9 cellular contexts compared by ENCODE assay signal in genomic region chr20:47354710-47355488, GRCh38. TPM values are rescaled to one million over a fixed set of nuclear protein-coding genes. Genes with fewer than 3 reads are reported as not detected.
A peak's percentile ranks its signal among the peaks of the same experiment; 100 is the strongest.
DNase-seq lines count a peak whose midpoint lies in the region; ATAC-seq and TF ChIP-seq lines count a peak whose summit lies in the region.
"Had no signal": no experiment of that assay in that cellular context is flagged by ENCODE, and none has a peak within 500 bp of the region (broad histone marks: within the 10 kb centered on the region; RNA-seq: fewer than 3 reads in every experiment).

No MANE protein-coding gene starts in this region.

- H3K27ac ChIP-seq in endodermal cell (ENCODE audit: low read depth, low read length) = peak overlapping the region; percentile 80

- ATAC-seq in GM19452 (IDR thresholded peaks at IDR 0.05; ENCODE audit: unreplicated experiment) = no peak
- ATAC-seq in GM19463 (IDR thresholded peaks at IDR 0.05; ENCODE audit: unreplicated experiment) = no peak

- peaks cover 6% of the 10 kb centered on the region for H3K36me3 ChIP-seq in endodermal cell (ENCODE audit: control insufficient read depth, insufficient read depth, low read length)

- no peaks in the 10 kb centered on the region for H3K9me3 ChIP-seq in endodermal cell (ENCODE audit: control insufficient read depth, low read length)

- H3K4me1 ChIP-seq in endodermal cell (ENCODE audit: control insufficient read depth, insufficient read depth, low read length) = peaks cover 50% of the 10 kb centered on the region

- DNase-seq in endodermal cell (no peak), renal cortical epithelial cell (ENCODE audit: low read depth) (peak; percentile 74), DMS153 treated with DMSO at 0.1 percent for 48 hours (lab: John Stamatoyannopoulos, UW; ENCODE audit: unreplicated experiment) (no peak), GM20000 (ENCODE audit: low spot score) (no peak)
- DNase-seq: activated B cell treated with CpG ODN at 0.5 μM for 24 hours had no signal

- H3K9ac ChIP-seq in endodermal cell (ENCODE audit: extremely low read depth, low read length, poor library complexity, severe bottlenecking) = peak overlapping the region; percentile 84

- no peaks in the 10 kb centered on the region for H3K27me3 ChIP-seq in endodermal cell (ENCODE audit: control insufficient read depth, insufficient read depth, low read length, poor library complexity, severe bottlenecking)

- no peaks in the 10 kb centered on the region for H3K36me3 Mint-ChIP-seq in endodermal cell (ENCODE audit: low read depth)

- TF ChIP-seq CTCF in endodermal cell (conservative IDR thresholded peaks at IDR 0.05) (no peak), GM20000 (IDR thresholded peaks at IDR 0.05; ENCODE audit: extremely low read depth, missing control alignments) (no peak)

- WGBS in endodermal cell (ENCODE audit: insufficient coverage in 1 of 2, insufficient read length in 1 of 2), 2 experiments = 83 to 89% methylated on average over 3 to 4 of the region's 4 CpGs

- H3K4me3 Mint-ChIP-seq in endodermal cell = no peak overlapping the region
- H3K4me3 Mint-ChIP-seq: activated B cell treated with CpG ODN at 0.5 μM for 24 hours had no signal

- no peaks in the 10 kb centered on the region for H3K27me3 Mint-ChIP-seq in endodermal cell (ENCODE audit: insufficient read depth)
- H3K27me3 Mint-ChIP-seq: activated B cell treated with CpG ODN at 0.5 μM for 24 hours had no signal

- peak; percentile 24 for TF ChIP-seq POLR2A in GM19099 (IDR thresholded peaks at IDR 0.05; ENCODE audit: extremely low read depth, insufficient read length, low read depth)

- no peak overlapping the region for H3K27ac Mint-ChIP-seq in endodermal cell
- H3K27ac Mint-ChIP-seq: activated B cell treated with CpG ODN at 0.5 μM for 24 hours had no signal

- no peaks in the 10 kb centered on the region for H3K9me3 Mint-ChIP-seq in endodermal cell
- H3K9me3 Mint-ChIP-seq: activated B cell treated with CpG ODN at 0.5 μM for 24 hours had no signal

- peaks cover 35% of the 10 kb centered on the region for H3K4me1 Mint-ChIP-seq in endodermal cell

- H3K4me3 ChIP-seq in endodermal cell (ENCODE audit: low read length) = peak overlapping the region; percentile 92

TF ChIP-seq in PFSK-1, 5 proteins besides CTCF, POLR2A, EP300 and RAD21:
- TF ChIP-seq FOXP2 (optimal IDR thresholded peaks at IDR 0.05; ENCODE audit: borderline replicate concordance, extremely low read depth, extremely low read length, insufficient read depth) (no peak), POLR2AphosphoS5 (IDR thresholded peaks at IDR 0.05; ENCODE audit: low read depth, low read length) (0 out of 2 replicates have a peak, but pooled peaks have one; percentile 4)

RNA-seq across cellular contexts. Expression of gene ZMYND8, which starts 1.6 kb away (rescaled TPM):
- 12.2 TPM for polyA plus RNA-seq in PFSK-1 (2012; ENCODE audit: insufficient read length, low read depth)
- total RNA-seq in endodermal cell (10 to 100 TPM; 85.0 to 99.9 TPM), renal cortical epithelial cell (11.8 and 21.9 TPM in 2 replicates)
- 47.1 TPM for polyA plus RNA-seq in endodermal cell (2013, experiment 1 of 2)
- polyA plus RNA-seq in endodermal cell (2013, experiment 2 of 2) = 46.3 TPM
